1 cellular context compared by ENCODE assay signal in the genomic region with DNA sequence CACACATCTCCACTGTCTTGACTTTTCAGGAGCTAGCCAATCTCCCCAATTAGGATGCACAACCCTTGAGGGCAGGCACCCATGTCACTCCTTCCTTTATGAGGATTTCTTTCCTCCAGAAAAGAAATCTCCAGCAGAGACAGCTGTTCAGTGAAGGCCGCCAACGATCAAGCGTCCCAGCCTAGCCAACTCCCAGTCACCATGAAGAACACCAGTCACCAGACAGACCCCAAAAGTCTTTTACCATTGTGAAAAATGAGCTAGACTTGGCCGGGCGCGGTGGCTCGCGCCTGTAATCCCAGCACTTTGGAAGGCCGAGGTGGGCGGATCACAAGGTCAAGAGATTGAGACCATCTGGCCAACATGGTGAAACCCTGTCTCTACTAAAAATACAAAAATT. TPM values are rescaled to one million over a fixed set of nuclear protein-coding genes. Genes with fewer than 3 reads are reported as not detected.
"Had no signal": no experiment of that assay in that cellular context is flagged by ENCODE, and none has a peak within 500 bp of the region (broad histone marks: within the 10 kb centered on the region; RNA-seq: fewer than 3 reads in every experiment).

No MANE protein-coding gene starts in this region.

RNA-seq across cellular contexts. Expression of gene KLHL10, which starts 7.7 kb away (rescaled TPM):
- total RNA-seq: HT-29 had no signal
